In genomic region chr3:183254816-183255730, GRCh38 we compare ENCODE assay signal across 8 cellular contexts.
A peak's percentile ranks its signal among the peaks of the same experiment; 100 is the strongest.
DNase-seq lines count a peak whose midpoint lies in the region; ATAC-seq and TF ChIP-seq lines count a peak whose summit lies in the region.

No MANE protein-coding gene starts in this region.

- H3K9ac ChIP-seq in muscle layer of colon (ENCODE audit: low read length), result peak overlapping the region; percentile 13

- H3K27ac ChIP-seq in muscle layer of colon (ENCODE audit: low read depth, low read length), result peak overlapping the region; percentile 59

- no peaks in the 10 kb centered on the region for H3K36me3 ChIP-seq in muscle layer of colon (ENCODE audit: insufficient read depth, low read length)

- ATAC-seq in GM19452 (IDR thresholded peaks at IDR 0.05; ENCODE audit: unreplicated experiment), result no peak

- TF ChIP-seq CTCF in choroid plexus epithelial cell (conservative IDR thresholded peaks at IDR 0.05; ENCODE audit: low read depth, low read length), result no peak

- no peaks in the 10 kb centered on the region for H3K9me3 ChIP-seq in muscle layer of colon (ENCODE audit: low read length)

- DNase-seq in DMS53 (lab: John Stamatoyannopoulos, UW), result peak; percentile 62
- peak; percentile 48 for DNase-seq in NCI-H345 (lab: John Stamatoyannopoulos, UW)
- DNase-seq in choroid plexus epithelial cell (ENCODE audit: low read depth), result peak; percentile 30
- no peak for DNase-seq in NCI-H774 (lab: John Stamatoyannopoulos, UW)
- no peak for DNase-seq in stimulated activated CD4-positive, alpha-beta T cell treated with anti-CD3 and anti-CD28 coated beads, Interleukin-2, amount 100 ng/mL, for 24 hours
- DNase-seq in 8988T, result no peak

- peaks cover 0 to 5% of the 10 kb centered on the region in 2 donors for H3K27me3 ChIP-seq in muscle layer of colon (ENCODE audit: control insufficient read depth in 1 of 2, insufficient read depth in 2 of 2, low read length in 2 of 2)

- H3K4me3 ChIP-seq in choroid plexus epithelial cell (ENCODE audit: low read depth, low read length) (peak overlapping the region; percentile 82), muscle layer of colon (ENCODE audit: low read depth in 1 of 2, low read length in 2 of 2) (peak overlapping the region; percentile 80 to 81)

- H3K4me1 ChIP-seq in muscle layer of colon (ENCODE audit: insufficient read depth, low read length), result peaks cover 4% of the 10 kb centered on the region

Comparison
In these comparisons a context has a peak if more than half of its experiments do, and no peak if none do; other contexts are left out.
1. DNase-seq: peak in DMS53 (single experiment), NCI-H345 (single experiment) and choroid plexus epithelial cell (single experiment); none in NCI-H774 (single experiment), stimulated activated CD4-positive, alpha-beta T cell treated with anti-CD3 and anti-CD28 coated beads, Interleukin-2, amount 100 ng/mL, for 24 hours (0 of 2) and 8988T (single experiment).